In genomic region chr1:201262963-201263608, GRCh38 we compare ENCODE assay signal across 13 cellular contexts.
"Had no signal": no experiment of that assay in that cellular context is flagged by ENCODE, and none has a peak within 500 bp of the region (broad histone marks: within the 10 kb centered on the region; RNA-seq: fewer than 3 reads in every experiment).

No MANE protein-coding gene starts in this region.

- H3K4me3 ChIP-seq: breast epithelium, dorsolateral prefrontal cortex, neural progenitor cell, smooth muscle cell, tibial artery had no signal

- ATAC-seq: foreskin keratinocyte; left ventricle myocardium superior; right cardiac atrium; stimulated activated memory B cell treated with anti-CD40 and anti-IgM and Interleukin-4, amounts not matched to agents 10 μg/mL and 1 μg/mL and 100 μg/mL, for 72 hours had no signal

- H3K4me1 Mint-ChIP-seq: stimulated activated memory B cell treated with anti-CD40 and anti-IgM and Interleukin-4, amounts not matched to agents 10 μg/mL and 1 μg/mL and 100 μg/mL, for 72 hours had no signal

- H3K27ac ChIP-seq: breast epithelium, dorsolateral prefrontal cortex, foreskin keratinocyte, neural progenitor cell, parathyroid adenoma, tibial artery had no signal

- H3K36me3 ChIP-seq: breast epithelium, neural progenitor cell, tibial artery had no signal

- DNase-seq: activated CD4-positive, alpha-beta T cell treated with anti-CD3 and anti-CD28 coated beads for 4 hours; activated naive CD4-positive, alpha-beta T cell; aorta; dorsolateral prefrontal cortex; foreskin keratinocyte; left ventricle myocardium superior; right cardiac atrium; tibial artery had no signal

- H3K27me3 ChIP-seq: breast epithelium, foreskin keratinocyte had no signal

- H3K9me3 Mint-ChIP-seq: neural progenitor cell; stimulated activated memory B cell treated with anti-CD40 and anti-IgM and Interleukin-4, amounts not matched to agents 10 μg/mL and 1 μg/mL and 100 μg/mL, for 72 hours had no signal

- H3K9me3 ChIP-seq: breast epithelium, tibial artery had no signal

- H3K27ac Mint-ChIP-seq: neural progenitor cell; stimulated activated memory B cell treated with anti-CD40 and anti-IgM and Interleukin-4, amounts not matched to agents 10 μg/mL and 1 μg/mL and 100 μg/mL, for 72 hours had no signal

- H3K36me3 Mint-ChIP-seq: neural progenitor cell; stimulated activated memory B cell treated with anti-CD40 and anti-IgM and Interleukin-4, amounts not matched to agents 10 μg/mL and 1 μg/mL and 100 μg/mL, for 72 hours had no signal

- H3K4me3 Mint-ChIP-seq: neural progenitor cell; stimulated activated memory B cell treated with anti-CD40 and anti-IgM and Interleukin-4, amounts not matched to agents 10 μg/mL and 1 μg/mL and 100 μg/mL, for 72 hours had no signal

- H3K9ac ChIP-seq: neural progenitor cell, parathyroid adenoma had no signal

- H3K4me1 ChIP-seq: parathyroid adenoma had no signal
